In the genomic region with DNA sequence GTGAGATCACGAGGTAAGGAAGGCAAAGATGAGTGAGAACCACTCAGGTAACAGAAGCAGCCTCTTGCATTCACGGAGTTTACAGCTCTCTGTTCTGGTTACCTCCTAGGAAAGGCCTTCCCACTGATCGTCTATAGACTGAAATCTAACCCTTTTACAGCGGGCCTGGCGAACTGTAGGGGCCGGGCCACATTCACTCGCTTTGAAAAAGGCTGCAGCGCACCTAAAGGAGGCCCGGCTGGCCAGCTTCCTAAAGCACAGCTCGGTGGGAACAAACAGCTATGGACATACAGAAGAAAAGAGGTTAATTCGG, we compare ENCODE assay signal across 8 cellular contexts. TPM values are rescaled to one million over a fixed set of nuclear protein-coding genes. Genes with fewer than 3 reads are reported as not detected.
DNase-seq lines count a peak whose midpoint lies in the region; ATAC-seq and TF ChIP-seq lines count a peak whose summit lies in the region.

No MANE protein-coding gene starts in this region.

- peak overlapping the region; percentile 94 for H3K4me2 ChIP-seq in KMS-11

- CTCF ChIA-PET in Calu3 (lab: Charles Lee), result no interaction called here

- H4K20me1 ChIP-seq in KMS-11 (ENCODE audit: insufficient read depth), result no peaks in the 10 kb centered on the region

- WGBS in right lobe of liver (ENCODE audit: insufficient coverage, low coverage, low lambda C conversion rate, missing lambda C conversion rate), result 2% methylated on average over 10 of the region's 11 CpGs

- H3K4me1 ChIP-seq in KMS-11 (ENCODE audit: low read depth, poor library complexity, severe bottlenecking), result peaks cover 42% of the 10 kb centered on the region
- peaks cover 0 to 19% (median 7%) of the 10 kb centered on the region in 4 donors for H3K4me1 ChIP-seq in right lobe of liver

- in situ Hi-C loops in brain microvascular endothelial cell (cut with HindIII; ENCODE audit: low pct_ligation_motif_present, low sequenced_read_pairs), result no loop called here

- DNase-seq in Calu3 (no peak), brain microvascular endothelial cell (no peak), right lobe of liver (no peak), type B pancreatic cell (ENCODE audit: extremely low spot score, unreplicated experiment) (no peak), NCI-H524 treated with DMSO at 0.1 percent for 48 hours (lab: John Stamatoyannopoulos, UW) (no peak)

- H3K9ac ChIP-seq in KMS-11, result peak overlapping the region; percentile 81

- H3K27ac ChIP-seq in KMS-11 (peak overlapping the region; percentile 68), brain microvascular endothelial cell (peak overlapping the region; percentile 85), right lobe of liver (peak overlapping the region; percentile 64 to 71 (median 68))

- TF ChIP-seq POLR2A in right lobe of liver (IDR thresholded peaks at IDR 0.05), result no peak

- no peaks in the 10 kb centered on the region for H3K9me3 Mint-ChIP-seq in Calu3 (ENCODE audit: low read depth, unreplicated experiment)
- H3K9me3 Mint-ChIP-seq in type B pancreatic cell, result peaks cover 3% of the 10 kb centered on the region

- H3K36me3 ChIP-seq in KMS-11 (ENCODE audit: insufficient read depth) (no peaks in the 10 kb centered on the region; the same call in 1 of the 2 replicates), brain microvascular endothelial cell (replicated peaks) (peaks cover 33% of the 10 kb centered on the region), right lobe of liver (peaks cover 2 to 34% (median 14%) of the 10 kb centered on the region in 4 donors)

- H3K4me3 ChIP-seq in KMS-11 (IDR thresholded peaks at IDR 0.05; ENCODE audit: insufficient read depth, low read depth, low read length) (no peak overlapping the region), brain microvascular endothelial cell (ENCODE audit: low read depth, low read length) (peak overlapping the region; percentile 99), right lobe of liver (peak overlapping the region; percentile 86 to 97 (median 90))

- peak; percentile 2 to 27 (median 12) for ATAC-seq in right lobe of liver
- no peak for ATAC-seq in GM21528 (IDR thresholded peaks at IDR 0.05; ENCODE audit: low FRiP score, unreplicated experiment)
- ATAC-seq in GM21825 (IDR thresholded peaks at IDR 0.05; ENCODE audit: unreplicated experiment), result no peak

- intact Hi-C loops in Calu3 (cut with micrococcal nuclease; ENCODE audit: unreplicated experiment) (no loop called here), right lobe of liver (cut with DNase I) (no loop called here)

- H3K27me3 Mint-ChIP-seq in Calu3 (ENCODE audit: unreplicated experiment) (no peaks in the 10 kb centered on the region), type B pancreatic cell (no peaks in the 10 kb centered on the region)

- peak overlapping the region; percentile 76 for H3K27ac Mint-ChIP-seq in Calu3 (ENCODE audit: unreplicated experiment)
- H3K27ac Mint-ChIP-seq in type B pancreatic cell, result peak overlapping the region; percentile 88

- peaks cover 70% of the 10 kb centered on the region for H3K79me2 ChIP-seq in KMS-11 (ENCODE audit: insufficient read depth, low read depth)

- H3K27me3 ChIP-seq in KMS-11 (ENCODE audit: insufficient read depth, low read depth), result no peaks in the 10 kb centered on the region
- no peaks in the 10 kb centered on the region for H3K27me3 ChIP-seq in brain microvascular endothelial cell (replicated peaks)
- H3K27me3 ChIP-seq in right lobe of liver, result no peaks in the 10 kb centered on the region

- H3K4me3 Mint-ChIP-seq in Calu3 (ENCODE audit: low read depth, unreplicated experiment) (peak overlapping the region; percentile 93), type B pancreatic cell (peak overlapping the region; percentile 95)

- BruUV-seq in Calu3 (replicated peaks; lab: Mats Ljungman, UMichigan), result no TSS peak

- no peaks in the 10 kb centered on the region for H3K9me3 ChIP-seq in right lobe of liver

- H3K4me1 Mint-ChIP-seq in Calu3 (ENCODE audit: low read depth, unreplicated experiment) (peaks cover 10% of the 10 kb centered on the region), type B pancreatic cell (ENCODE audit: unreplicated experiment) (peaks cover 29% of the 10 kb centered on the region)

- peak overlapping the region; percentile 66 for H2AFZ ChIP-seq in KMS-11 (ENCODE audit: low read depth)

- TF ChIP-seq CTCF in Calu3 (IDR thresholded peaks at IDR 0.05; ENCODE audit: unreplicated experiment) (no peak), KMS-11 (conservative IDR thresholded peaks at IDR 0.05; ENCODE audit: low read depth, low read length) (no peak), brain microvascular endothelial cell (IDR thresholded peaks at IDR 0.05; ENCODE audit: low read depth, low read length, missing control alignments) (no peak), right lobe of liver (IDR thresholded peaks at IDR 0.05) (no peak), type B pancreatic cell (conservative IDR thresholded peaks at IDR 0.05) (no peak)

- H3K36me3 Mint-ChIP-seq in Calu3 (ENCODE audit: insufficient read depth, unreplicated experiment), result peaks cover 53% of the 10 kb centered on the region
- peaks cover 16% of the 10 kb centered on the region for H3K36me3 Mint-ChIP-seq in type B pancreatic cell

RNA-seq across cellular contexts. Expression of gene ATP5MK, which starts 0.6 kb away (rescaled TPM):
- total RNA-seq in Calu3 (2022) (199 and 203 TPM in 2 replicates), right lobe of liver (100 to 1,000 TPM; 176 to 257 (median 220) TPM), type B pancreatic cell (ENCODE audit: low replicate concordance) (300 and 424 TPM in 2 replicates)

RNA-seq across cellular contexts. Expression of gene PDCD11, which starts 0.7 kb away (rescaled TPM):
- total RNA-seq in Calu3 (2022), result 33.0 and 41.3 TPM in 2 replicates
- 10 to 100 TPM; 10.6 to 13.5 (median 12.0) TPM for total RNA-seq in right lobe of liver
- 46.3 and 53.2 TPM in 2 replicates for total RNA-seq in type B pancreatic cell (ENCODE audit: low replicate concordance)

RNA-seq across cellular contexts. Expression of gene TAF5, which starts 27.9 kb away (rescaled TPM):
- total RNA-seq in Calu3 (2022) (2.5 and 2.9 TPM in 2 replicates), right lobe of liver (1 to 10 TPM; 1.5 to 2.5 (median 2.2) TPM), type B pancreatic cell (ENCODE audit: low replicate concordance) (6.2 and 10.0 TPM in 2 replicates)

RNA-seq across cellular contexts. Expression of gene PCGF6, which starts 44.8 kb away (rescaled TPM):
- total RNA-seq in Calu3 (2022) (4.5 and 4.8 TPM in 2 replicates), right lobe of liver (1 to 10 TPM; 4.7 to 8.5 (median 6.0) TPM), type B pancreatic cell (ENCODE audit: low replicate concordance) (9.0 and 14.5 TPM in 2 replicates)

RNA-seq across cellular contexts. Expression of gene CALHM2, which starts 56.5 kb away (rescaled TPM):
- total RNA-seq in Calu3 (2022) (0.45 and 0.81 TPM in 2 replicates), right lobe of liver (1 to 10 TPM; 2.3 to 5.7 (median 3.7) TPM), type B pancreatic cell (ENCODE audit: low replicate concordance) (3.5 and 27.8 TPM in 2 replicates)

Comparison
In these comparisons a context has a peak if more than half of its experiments do, and no peak if none do; other contexts are left out.
1. ATAC-seq: peak in right lobe of liver (4 of 4); none in GM21528 (single experiment) and GM21825 (single experiment).
2. Peak in every context shown above with its lines, with median percentiles within 50 percentile points of each other: H3K27ac ChIP-seq.